12 cellular contexts compared by ENCODE assay signal in genomic region chr18:61400714-61401113, GRCh38.
A peak's percentile ranks its signal among the peaks of the same experiment; 100 is the strongest.
DNase-seq lines count a peak whose midpoint lies in the region; ATAC-seq and TF ChIP-seq lines count a peak whose summit lies in the region.
"Had no signal": no experiment of that assay in that cellular context is flagged by ENCODE, and none has a peak within 500 bp of the region (broad histone marks: within the 10 kb centered on the region; RNA-seq: fewer than 3 reads in every experiment).

No MANE protein-coding gene starts in this region.

- H3K4me1 Mint-ChIP-seq in mesothelial cell of epicardium = peaks cover 22% of the 10 kb centered on the region

- H3K27me3 Mint-ChIP-seq in mesothelial cell of epicardium (ENCODE audit: low read depth) = no peaks in the 10 kb centered on the region

- peak; percentile 43 for DNase-seq in AG08395 (ENCODE audit: low spot score)
- DNase-seq in Kasumi-1 (lab: John Stamatoyannopoulos, UW) = peak; percentile 47 to 58
- peak; percentile 60 for DNase-seq in astrocyte of the hippocampus (ENCODE audit: low read depth, low spot score)
- DNase-seq in iris pigment epithelial cell (ENCODE audit: low read depth) = peak; percentile 88
- no peak for DNase-seq in GM13976 (ENCODE audit: low spot score)
- DNase-seq in mesothelial cell of epicardium (ENCODE audit: low spot score in 2 of 2, unreplicated experiment in 2 of 2) = no peak
- DNase-seq: activated CD4-positive, alpha-beta T cell treated with anti-CD3 and anti-CD28 coated beads, Interleukin-2, amount 50 U/mL, for 1 hour; activated effector memory CD4-positive, alpha-beta T cell treated with Interleukin-2 at 50 U/mL for 16 hours; left colon; NCI-H1092 treated with DMSO at 0.1 percent for 48 hours had no signal

- no peak overlapping the region for H3K27ac Mint-ChIP-seq in mesothelial cell of epicardium

- H3K4me3 Mint-ChIP-seq in mesothelial cell of epicardium = no peak overlapping the region

- peaks cover 5% of the 10 kb centered on the region for H3K9me3 Mint-ChIP-seq in mesothelial cell of epicardium

- TF ChIP-seq CTCF in GM13976 (IDR thresholded peaks at IDR 0.05; ENCODE audit: borderline replicate concordance, control extremely low read depth, extremely low read depth, insufficient read depth, missing control alignments) (no peak), mesothelial cell of epicardium (IDR thresholded peaks at IDR 0.05; ENCODE audit: unreplicated experiment) (no peak)

- ATAC-seq in GM19463 (IDR thresholded peaks at IDR 0.05; ENCODE audit: unreplicated experiment) (no peak), HG03457 (IDR thresholded peaks at IDR 0.05; ENCODE audit: unreplicated experiment) (no peak)
- ATAC-seq: left colon had no signal

- in situ Hi-C loops in GM13976 (cut with MboI; ENCODE audit: low sequenced_read_pairs, unreplicated experiment) = no loop called here

- H3K36me3 Mint-ChIP-seq in mesothelial cell of epicardium = no peaks in the 10 kb centered on the region

Comparison
In these comparisons a context has a peak if more than half of its experiments do, and no peak if none do; other contexts are left out.
1. DNase-seq: peak in AG08395 (single experiment), Kasumi-1 (2 of 2), astrocyte of the hippocampus (single experiment) and iris pigment epithelial cell (single experiment); none in GM13976 (single experiment) and mesothelial cell of epicardium (0 of 2).